Comparison of ENCODE assay signal across 13 cellular contexts in genomic region chr4:53777244-53777984, GRCh38.
A peak's percentile ranks its signal among the peaks of the same experiment; 100 is the strongest.
DNase-seq lines count a peak whose midpoint lies in the region; ATAC-seq and TF ChIP-seq lines count a peak whose summit lies in the region.
"Had no signal": no experiment of that assay in that cellular context is flagged by ENCODE, and none has a peak within 500 bp of the region (broad histone marks: within the 10 kb centered on the region; RNA-seq: fewer than 3 reads in every experiment).

No MANE protein-coding gene starts in this region.

- H4K20me1 ChIP-seq in MM.1S (ENCODE audit: insufficient read depth, low read length), result no peaks in the 10 kb centered on the region

- no peak overlapping the region for H2BK12ac ChIP-seq in trophoblast cell (ENCODE audit: low read length)

- H3K27me3 ChIP-seq in trophoblast cell (ENCODE audit: insufficient read depth, low read length) (no peaks in the 10 kb centered on the region), MM.1S (replicated peaks; ENCODE audit: insufficient read depth, low read length) (no peaks in the 10 kb centered on the region)

- no peak overlapping the region for H2BK5ac ChIP-seq in trophoblast cell (ENCODE audit: low read depth, low read length, poor library complexity)

- peaks cover 0 to 2% (median 1%) of the 10 kb centered on the region in 5 donors for H3K27me3 Mint-ChIP-seq in naive thymus-derived CD8-positive, alpha-beta T cell

- no peak overlapping the region for H3K9ac ChIP-seq in trophoblast cell (ENCODE audit: low read length)
- H3K9ac ChIP-seq in MM.1S (ENCODE audit: low read length), result no peak overlapping the region

- H3K4me1 Mint-ChIP-seq in naive thymus-derived CD8-positive, alpha-beta T cell, result no peaks in the 10 kb centered on the region
- H3K4me1 Mint-ChIP-seq: stimulated activated naive B cell treated with anti-CD40 and anti-IgM and Interleukin-4, amounts not matched to agents 10 μg/mL and 1 μg/mL and 100 μg/mL, for 72 hours had no signal

- H2AK5ac ChIP-seq in trophoblast cell (ENCODE audit: low read length), result no peak overlapping the region

- no peak overlapping the region for H2AFZ ChIP-seq in trophoblast cell (ENCODE audit: insufficient read depth, low read length, poor library complexity)
- no peak overlapping the region for H2AFZ ChIP-seq in MM.1S (ENCODE audit: low read length)

- H3K4me1 ChIP-seq in trophoblast cell (ENCODE audit: control insufficient read depth in 1 of 2, insufficient read depth in 2 of 2, low read length in 2 of 2) (no peaks in the 10 kb centered on the region), MM.1S (ENCODE audit: low read length) (no peaks in the 10 kb centered on the region)

- no peak overlapping the region for H3K14ac ChIP-seq in trophoblast cell (ENCODE audit: low read length)

- TF ChIP-seq CTCF in fibroblast of mammary gland (conservative IDR thresholded peaks at IDR 0.05; ENCODE audit: control insufficient read depth, insufficient read depth, low read depth, low read length) (no peak), MM.1S (IDR thresholded peaks at IDR 0.05; ENCODE audit: low read length) (no peak)

- H3K79me2 ChIP-seq in trophoblast cell (ENCODE audit: control insufficient read depth, insufficient read depth, low read length, poor library complexity), result no peaks in the 10 kb centered on the region
- no peaks in the 10 kb centered on the region for H3K79me2 ChIP-seq in MM.1S (ENCODE audit: low read length)

- H3K79me1 ChIP-seq in trophoblast cell (ENCODE audit: low read length), result no peaks in the 10 kb centered on the region

- no peaks in the 10 kb centered on the region for H3K9me2 ChIP-seq in MM.1S (replicated peaks; ENCODE audit: insufficient read depth, low read length)

- H3K9me3 ChIP-seq in trophoblast cell (ENCODE audit: insufficient read depth, low read depth, low read length) (no peaks in the 10 kb centered on the region), MM.1S (replicated peaks; ENCODE audit: insufficient read depth, low read length) (no peaks in the 10 kb centered on the region)
- H3K9me3 ChIP-seq: neutrophil had no signal

- H4K12ac ChIP-seq in trophoblast cell (ENCODE audit: low read depth, low read length), result no peak overlapping the region

- no CpG with 5 or more reads among the region's 4 CpGs for WGBS in trophoblast cell (ENCODE audit: extremely low coverage, insufficient coverage, insufficient read length)

- POLR2A ChIA-PET in naive thymus-derived CD8-positive, alpha-beta T cell (lab: Charles Lee), result no interaction called here

- H3F3A ChIP-seq in MM.1S (ENCODE audit: insufficient read depth, low read length), result no peaks in the 10 kb centered on the region

- H3K4me2 ChIP-seq in trophoblast cell (ENCODE audit: low read length) (no peak overlapping the region), MM.1S (ENCODE audit: low read depth, low read length) (no peak overlapping the region)

- H3K18ac ChIP-seq in trophoblast cell (ENCODE audit: low read length), result no peak overlapping the region

- H3K9me3 Mint-ChIP-seq in naive thymus-derived CD8-positive, alpha-beta T cell, result no peaks in the 10 kb centered on the region
- H3K9me3 Mint-ChIP-seq: stimulated activated naive B cell treated with anti-CD40 and anti-IgM and Interleukin-4, amounts not matched to agents 10 μg/mL and 1 μg/mL and 100 μg/mL, for 72 hours had no signal

- H2BK120ac ChIP-seq in trophoblast cell (ENCODE audit: insufficient read depth, low read length, poor library complexity), result no peak overlapping the region

- H3K23ac ChIP-seq in trophoblast cell (ENCODE audit: low read length), result no peak overlapping the region

- H3K4me3 ChIP-seq in fibroblast of mammary gland (ENCODE audit: control insufficient read depth, low read depth, low read length), result no peak overlapping the region
- no peak overlapping the region for H3K4me3 ChIP-seq in trophoblast cell (ENCODE audit: low read depth, low read length)
- H3K4me3 ChIP-seq in MM.1S (ENCODE audit: low read length), result no peak overlapping the region

- H3K4ac ChIP-seq in trophoblast cell (ENCODE audit: low read depth, low read length), result no peak overlapping the region

- no peaks in the 10 kb centered on the region for H3K36me3 ChIP-seq in trophoblast cell (ENCODE audit: control insufficient read depth in 1 of 2, insufficient read depth in 2 of 2, low read length in 2 of 2)
- no peaks in the 10 kb centered on the region for H3K36me3 ChIP-seq in MM.1S (replicated peaks; ENCODE audit: insufficient read depth, low read length)
- H3K36me3 ChIP-seq: neutrophil had no signal

- no peak for ATAC-seq in HG03159 (IDR thresholded peaks at IDR 0.05; ENCODE audit: unreplicated experiment)
- ATAC-seq in naive thymus-derived CD8-positive, alpha-beta T cell, result no peak
- ATAC-seq: stimulated activated naive B cell treated with anti-CD40 and anti-IgM and Interleukin-4, amounts not matched to agents 10 μg/mL and 1 μg/mL and 100 μg/mL, for 72 hours had no signal

- DNase-seq in HCEC 1CT, result peak; percentile 83
- peak; percentile 59 for DNase-seq in RPMI7951 (ENCODE audit: low read depth)
- DNase-seq in fibroblast of mammary gland (ENCODE audit: low read depth), result peak; percentile 94
- peak; percentile 15 to 19 for DNase-seq in trophoblast cell
- DNase-seq in naive thymus-derived CD8-positive, alpha-beta T cell, result no peak
- no peak for DNase-seq in NCI-H146 (lab: John Stamatoyannopoulos, UW)
- DNase-seq in MM.1S, result no peak
- DNase-seq: DMS79 treated with DMSO at 0.1 percent for 48 hours; NCI-H1930; stimulated activated CD4-positive, alpha-beta T cell treated with anti-CD3 and anti-CD28 coated beads, Interleukin-2, amount 100 ng/mL, for 24 hours; stimulated activated naive B cell treated with anti-CD40 and anti-IgM and Interleukin-4, amounts not matched to agents 10 μg/mL and 1 μg/mL and 100 μg/mL, for 72 hours had no signal

- H3K27ac Mint-ChIP-seq in naive thymus-derived CD8-positive, alpha-beta T cell, result no peak overlapping the region
- H3K27ac Mint-ChIP-seq: stimulated activated naive B cell treated with anti-CD40 and anti-IgM and Interleukin-4, amounts not matched to agents 10 μg/mL and 1 μg/mL and 100 μg/mL, for 72 hours had no signal

- H3K27ac ChIP-seq in trophoblast cell (ENCODE audit: low read depth, low read length) (no peak overlapping the region), MM.1S (ENCODE audit: low read length) (no peak overlapping the region)
- H3K27ac ChIP-seq: neutrophil had no signal

- H3K4me3 Mint-ChIP-seq in naive thymus-derived CD8-positive, alpha-beta T cell, result no peak overlapping the region
- H3K4me3 Mint-ChIP-seq: stimulated activated naive B cell treated with anti-CD40 and anti-IgM and Interleukin-4, amounts not matched to agents 10 μg/mL and 1 μg/mL and 100 μg/mL, for 72 hours had no signal

- no peaks in the 10 kb centered on the region for H3K36me3 Mint-ChIP-seq in naive thymus-derived CD8-positive, alpha-beta T cell
- H3K36me3 Mint-ChIP-seq: stimulated activated naive B cell treated with anti-CD40 and anti-IgM and Interleukin-4, amounts not matched to agents 10 μg/mL and 1 μg/mL and 100 μg/mL, for 72 hours had no signal

- H4K91ac ChIP-seq in trophoblast cell (ENCODE audit: low read depth, low read length), result no peak overlapping the region

- H4K8ac ChIP-seq in trophoblast cell (ENCODE audit: low read depth, low read length), result no peak overlapping the region

Comparison
In these comparisons a context has a peak if more than half of its experiments do, and no peak if none do; other contexts are left out.
1. DNase-seq: peak in HCEC 1CT (single experiment), RPMI7951 (single experiment), fibroblast of mammary gland (single experiment) and trophoblast cell (2 of 2); none in naive thymus-derived CD8-positive, alpha-beta T cell (0 of 10), NCI-H146 (single experiment) and MM.1S (single experiment).